8 cellular contexts compared by ENCODE assay signal in genomic region chr3:186930639-186931486, GRCh38. TPM values are rescaled to one million over a fixed set of nuclear protein-coding genes. Genes with fewer than 3 reads are reported as not detected.
A peak's percentile ranks its signal among the peaks of the same experiment; 100 is the strongest.
DNase-seq lines count a peak whose midpoint lies in the region; ATAC-seq and TF ChIP-seq lines count a peak whose summit lies in the region.

No MANE protein-coding gene starts in this region.

- H3K27ac Mint-ChIP-seq in activated CD4-positive, alpha-beta memory T cell treated with anti-CD3 and anti-CD28 coated beads for 36 hours: peak overlapping the region; percentile 97

- H3K4me3 Mint-ChIP-seq in activated CD4-positive, alpha-beta memory T cell treated with anti-CD3 and anti-CD28 coated beads for 36 hours: peak overlapping the region; percentile 88

- CTCF ChIA-PET in AG04450 (lab: Charles Lee): interaction anchor here (0.6 to 2.3 kb wide), 5 partner anchors 15 to 218 kb away, joined by 3 to 6 read pairs (median 3); partner anchors contain the start of gene RPL39L
- CTCF ChIA-PET in activated CD4-positive, alpha-beta memory T cell treated with anti-CD3 and anti-CD28 coated beads for 36 hours (lab: Charles Lee): interaction anchor here (0.6 to 3.3 kb wide), 20 partner anchors 9 to 234 kb away, joined by 3 to 35 read pairs (median 4); partner anchors contain the start of gene RPL39L

- DNase-seq in AG04450 (ENCODE audit: low read depth, low spot score) (no peak), NCI-H345 treated with DMSO at 0.1 percent for 48 hours (lab: John Stamatoyannopoulos, UW; ENCODE audit: unreplicated experiment) (peak; percentile 24)
- DNase-seq in activated CD4-positive, alpha-beta memory T cell treated with anti-CD3 and anti-CD28 coated beads for 36 hours: peak; percentile 79
- peak; percentile 47 to 63 (median 56) for DNase-seq in effector memory CD4-positive, alpha-beta T cell
- peak; percentile 70 for DNase-seq in stimulated activated CD8-positive, alpha-beta memory T cell treated with anti-CD3 and anti-CD28 coated beads, Interleukin-4, amount 100 ng/mL, for 48 hours

- H3K36me3 Mint-ChIP-seq in activated CD4-positive, alpha-beta memory T cell treated with anti-CD3 and anti-CD28 coated beads for 36 hours: peaks cover 36% of the 10 kb centered on the region

- H3K9me3 ChIP-seq in AG04450 (ENCODE audit: control insufficient read depth, insufficient read depth, low read length): no peaks in the 10 kb centered on the region; the same call in 1 of the 2 replicates
- H3K9me3 ChIP-seq in effector memory CD4-positive, alpha-beta T cell (ENCODE audit: control insufficient read depth, low read length): no peaks in the 10 kb centered on the region
- H3K9me3 ChIP-seq in mesodermal cell (ENCODE audit: control insufficient read depth, low read length): no peaks in the 10 kb centered on the region

- H3K4me1 ChIP-seq in effector memory CD4-positive, alpha-beta T cell (ENCODE audit: control insufficient read depth, insufficient read depth, low read length, poor library complexity, severe bottlenecking): peaks cover 7% of the 10 kb centered on the region
- no peaks in the 10 kb centered on the region for H3K4me1 ChIP-seq in mesodermal cell (ENCODE audit: control insufficient read depth, insufficient read depth, low read length, poor library complexity, severe bottlenecking)

- intact Hi-C loops in activated CD4-positive, alpha-beta memory T cell treated with anti-CD3 and anti-CD28 coated beads for 36 hours (cut with micrococcal nuclease): loop anchor here (1.0 to 10.0 kb wide), 11 partner anchors 48 to 234 kb away; partner anchors contain the start of gene RPL39L

- WGBS in mesodermal cell (ENCODE audit: insufficient coverage in 2 of 2), 2 experiments: 0 to 1% methylated on average over 35 to 65 of the region's 73 CpGs

- ATAC-seq in GM18867 (IDR thresholded peaks at IDR 0.05; ENCODE audit: unreplicated experiment): peak; percentile 77
- peak; percentile 57 for ATAC-seq in HG03095 (IDR thresholded peaks at IDR 0.05; ENCODE audit: unreplicated experiment)

- no peaks in the 10 kb centered on the region for H3K27me3 Mint-ChIP-seq in activated CD4-positive, alpha-beta memory T cell treated with anti-CD3 and anti-CD28 coated beads for 36 hours

- peaks cover 3% of the 10 kb centered on the region for H3K27me3 ChIP-seq in AG04450 (ENCODE audit: control insufficient read depth, insufficient read depth, low read length)
- no peaks in the 10 kb centered on the region for H3K27me3 ChIP-seq in effector memory CD4-positive, alpha-beta T cell (replicated peaks; ENCODE audit: control insufficient read depth, insufficient read depth, low read length, poor library complexity, severe bottlenecking)

- peaks cover 18% of the 10 kb centered on the region for H3K36me3 ChIP-seq in effector memory CD4-positive, alpha-beta T cell (ENCODE audit: control insufficient read depth, insufficient read depth, low read length)
- H3K36me3 ChIP-seq in mesodermal cell (ENCODE audit: control insufficient read depth, insufficient read depth, low read length): peaks cover 30% of the 10 kb centered on the region

- POLR2A ChIA-PET in AG04450 (lab: Yijun Ruan, JAX): interaction anchor here (0.8 kb wide), 1 partner anchor 171 kb away, joined by 3 read pairs; no protein-coding TSS in a partner anchor
- POLR2A ChIA-PET in activated CD4-positive, alpha-beta memory T cell treated with anti-CD3 and anti-CD28 coated beads for 36 hours (lab: Charles Lee): interaction anchor here (1.0 to 3.8 kb wide), 14 partner anchors 11 to 994 kb away, joined by 3 to 21 read pairs (median 4); partner anchors contain the start of gene RPL39L

- peaks cover 38% of the 10 kb centered on the region for H3K4me1 Mint-ChIP-seq in activated CD4-positive, alpha-beta memory T cell treated with anti-CD3 and anti-CD28 coated beads for 36 hours (ENCODE audit: low read depth)

- peak overlapping the region; percentile 39 for H3K27ac ChIP-seq in AG04450 (ENCODE audit: low read depth, low read length)
- peak overlapping the region; percentile 83 for H3K27ac ChIP-seq in effector memory CD4-positive, alpha-beta T cell (ENCODE audit: insufficient read depth, low read length, poor library complexity, severe bottlenecking)
- peak overlapping the region; percentile 76 for H3K27ac ChIP-seq in mesodermal cell (ENCODE audit: low read depth, low read length, severe bottlenecking)

- peak overlapping the region; percentile 77 for H3K4me3 ChIP-seq in AG04450 (ENCODE audit: low read depth, low read length)
- peak overlapping the region; percentile 86 for H3K4me3 ChIP-seq in effector memory CD4-positive, alpha-beta T cell (ENCODE audit: insufficient read depth, low read depth, low read length, poor library complexity, severe bottlenecking)
- peak overlapping the region; percentile 87 for H3K4me3 ChIP-seq in mesodermal cell (ENCODE audit: extremely low read depth, insufficient read depth, low read length, poor library complexity, severe bottlenecking)

- peak; percentile 14; the same call in 1 of the 2 replicates for TF ChIP-seq CTCF in AG04450 (IDR thresholded peaks at IDR 0.05; ENCODE audit: low read depth, low read length)

- no peaks in the 10 kb centered on the region for H3K9me3 Mint-ChIP-seq in activated CD4-positive, alpha-beta memory T cell treated with anti-CD3 and anti-CD28 coated beads for 36 hours

RNA-seq across cellular contexts. Expression of gene ST6GAL1, which starts 0.5 kb away (rescaled TPM):
- 11.8 and 11.9 TPM in 2 replicates for polyA plus RNA-seq in AG04450 (2011; rRNA removed)
- polyA minus RNA-seq in AG04450 (2011; rRNA and poly(A)+ RNA removed): 17.6 and 21.5 TPM in 2 replicates
- total RNA-seq in activated CD4-positive, alpha-beta memory T cell treated with anti-CD3 and anti-CD28 coated beads for 36 hours: 100 to 1,000 TPM in 1 of 2 experiments, 10 to 100 TPM in 1; 99.9 to 113 TPM
- polyA plus RNA-seq in mesodermal cell (2013, experiment 1 of 2): 61.2 TPM
- 39.4 TPM for polyA plus RNA-seq in mesodermal cell (2013, experiment 2 of 2)
